Comparison of ENCODE assay signal across 1 cellular context in the genomic region with DNA sequence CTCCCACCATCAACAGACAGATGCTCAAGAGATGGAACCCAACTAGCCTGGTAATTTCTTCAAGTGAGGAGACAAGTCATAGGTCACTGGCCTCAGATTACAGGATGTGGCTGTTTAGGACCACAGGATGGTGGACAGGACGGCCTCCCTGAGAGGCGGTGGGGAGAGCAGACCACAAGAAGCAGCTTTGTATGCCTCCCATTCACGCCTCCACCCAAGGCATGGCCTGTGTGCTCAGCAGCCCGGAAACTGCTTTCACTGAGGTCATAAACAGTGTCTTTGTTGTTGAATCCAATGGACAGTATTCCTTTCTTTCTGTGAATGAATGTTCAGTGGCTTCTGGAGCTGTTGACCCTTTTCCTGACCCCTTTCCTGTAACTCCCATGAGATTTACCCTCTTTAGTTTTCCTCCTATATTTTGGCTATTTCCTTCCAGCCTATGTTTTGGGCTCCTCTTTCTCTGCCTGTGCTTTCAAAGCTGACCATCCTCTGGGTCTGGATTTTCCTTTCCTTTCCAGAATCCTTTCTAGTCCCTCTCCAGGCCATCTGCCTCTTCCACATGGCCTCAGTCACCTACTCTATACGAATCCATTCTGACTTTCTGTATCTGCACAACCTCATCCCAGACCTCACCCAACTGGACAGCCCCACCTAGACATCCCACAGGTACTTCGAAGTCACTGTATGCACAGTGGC.
TF ChIP-seq lines count a peak whose summit lies in the region.

No MANE protein-coding gene starts in this region.

TF ChIP-seq in GM12878, 131 proteins besides CTCF, POLR2A, EP300 and RAD21 (continued from another document):
- no peak for TF ChIP-seq PRDM15 (CRISPR knock-in tag; IDR thresholded peaks at IDR 0.05)
- no peak for TF ChIP-seq CHD1 (IDR thresholded peaks at IDR 0.05; ENCODE audit: low read depth, low read length)
- no peak for TF ChIP-seq ZNF274 (IDR thresholded peaks at IDR 0.05; ENCODE audit: insufficient read depth, insufficient read length)
- peak; percentile 70; the same call in 1 of the 2 replicates for TF ChIP-seq CREM (IDR thresholded peaks at IDR 0.05; ENCODE audit: low read depth)
- TF ChIP-seq SP1 (IDR thresholded peaks at IDR 0.05; ENCODE audit: low read depth, low read length), result no peak
- TF ChIP-seq HCFC1 (IDR thresholded peaks at IDR 0.05; ENCODE audit: low read length), result no peak
- TF ChIP-seq SREBF1 (IDR thresholded peaks at IDR 0.05; ENCODE audit: low read length), result no peak
- no peak for TF ChIP-seq ZZZ3 (IDR thresholded peaks at IDR 0.05; ENCODE audit: control insufficient read depth, insufficient read length, low read depth)
- TF ChIP-seq, protein P1, sequence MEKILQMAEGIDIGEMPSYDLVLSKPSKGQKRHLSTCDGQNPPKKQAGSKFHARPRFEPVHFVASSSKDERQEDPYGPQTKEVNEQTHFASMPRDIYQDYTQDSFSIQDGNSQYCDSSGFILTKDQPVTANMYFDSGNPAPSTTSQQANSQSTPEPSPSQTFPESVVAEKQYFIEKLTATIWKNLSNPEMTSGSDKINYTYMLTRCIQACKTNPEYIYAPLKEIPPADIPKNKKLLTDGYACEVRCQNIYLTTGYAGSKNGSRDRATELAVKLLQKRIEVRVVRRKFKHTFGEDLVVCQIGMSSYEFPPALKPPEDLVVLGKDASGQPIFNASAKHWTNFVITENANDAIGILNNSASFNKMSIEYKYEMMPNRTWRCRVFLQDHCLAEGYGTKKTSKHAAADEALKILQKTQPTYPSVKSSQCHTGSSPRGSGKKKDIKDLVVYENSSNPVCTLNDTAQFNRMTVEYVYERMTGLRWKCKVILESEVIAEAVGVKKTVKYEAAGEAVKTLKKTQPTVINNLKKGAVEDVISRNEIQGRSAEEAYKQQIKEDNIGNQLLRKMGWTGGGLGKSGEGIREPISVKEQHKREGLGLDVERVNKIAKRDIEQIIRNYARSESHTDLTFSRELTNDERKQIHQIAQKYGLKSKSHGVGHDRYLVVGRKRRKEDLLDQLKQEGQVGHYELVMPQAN (conservative IDR thresholded peaks at IDR 0.05), result no peak
- TF ChIP-seq, protein P2, sequence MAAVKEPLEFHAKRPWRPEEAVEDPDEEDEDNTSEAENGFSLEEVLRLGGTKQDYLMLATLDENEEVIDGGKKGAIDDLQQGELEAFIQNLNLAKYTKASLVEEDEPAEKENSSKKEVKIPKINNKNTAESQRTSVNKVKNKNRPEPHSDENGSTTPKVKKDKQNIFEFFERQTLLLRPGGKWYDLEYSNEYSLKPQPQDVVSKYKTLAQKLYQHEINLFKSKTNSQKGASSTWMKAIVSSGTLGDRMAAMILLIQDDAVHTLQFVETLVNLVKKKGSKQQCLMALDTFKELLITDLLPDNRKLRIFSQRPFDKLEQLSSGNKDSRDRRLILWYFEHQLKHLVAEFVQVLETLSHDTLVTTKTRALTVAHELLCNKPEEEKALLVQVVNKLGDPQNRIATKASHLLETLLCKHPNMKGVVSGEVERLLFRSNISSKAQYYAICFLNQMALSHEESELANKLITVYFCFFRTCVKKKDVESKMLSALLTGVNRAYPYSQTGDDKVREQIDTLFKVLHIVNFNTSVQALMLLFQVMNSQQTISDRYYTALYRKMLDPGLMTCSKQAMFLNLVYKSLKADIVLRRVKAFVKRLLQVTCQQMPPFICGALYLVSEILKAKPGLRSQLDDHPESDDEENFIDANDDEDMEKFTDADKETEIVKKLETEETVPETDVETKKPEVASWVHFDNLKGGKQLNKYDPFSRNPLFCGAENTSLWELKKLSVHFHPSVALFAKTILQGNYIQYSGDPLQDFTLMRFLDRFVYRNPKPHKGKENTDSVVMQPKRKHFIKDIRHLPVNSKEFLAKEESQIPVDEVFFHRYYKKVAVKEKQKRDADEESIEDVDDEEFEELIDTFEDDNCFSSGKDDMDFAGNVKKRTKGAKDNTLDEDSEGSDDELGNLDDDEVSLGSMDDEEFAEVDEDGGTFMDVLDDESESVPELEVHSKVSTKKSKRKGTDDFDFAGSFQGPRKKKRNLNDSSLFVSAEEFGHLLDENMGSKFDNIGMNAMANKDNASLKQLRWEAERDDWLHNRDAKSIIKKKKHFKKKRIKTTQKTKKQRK (IDR thresholded peaks at IDR 0.05; ENCODE audit: low read depth, low read length), result no peak
- no peak for TF ChIP-seq SIX5 (IDR thresholded peaks at IDR 0.05; ENCODE audit: low read depth, low read length, severe bottlenecking)
- peak; percentile 85 to 91 for TF ChIP-seq IKZF2 (IDR thresholded peaks at IDR 0.05)
- no peak for TF ChIP-seq SPI1 (IDR thresholded peaks at IDR 0.05; ENCODE audit: borderline replicate concordance, insufficient read depth, low read depth, low read length)
- TF ChIP-seq CBFB (IDR thresholded peaks at IDR 0.05; ENCODE audit: low read depth), result peak; percentile 76; the same call in 1 of the 2 replicates
- no peak for TF ChIP-seq PML (IDR thresholded peaks at IDR 0.05; ENCODE audit: low read length)
- no peak for TF ChIP-seq CEBPB (IDR thresholded peaks at IDR 0.05; ENCODE audit: borderline replicate concordance in 1 of 2, low read depth in 2 of 2, low read length in 2 of 2)
- TF ChIP-seq CHD4 (IDR thresholded peaks at IDR 0.05), result no peak
- no peak for TF ChIP-seq TCF3 (IDR thresholded peaks at IDR 0.05; ENCODE audit: borderline replicate concordance, insufficient read depth, low read depth, low read length)
- TF ChIP-seq ZBTB4 (CRISPR knock-in tag; IDR thresholded peaks at IDR 0.05), result no peak
- TF ChIP-seq HDAC6 (IDR thresholded peaks at IDR 0.05; ENCODE audit: unreplicated experiment), result no peak
